Comparison of ENCODE assay signal across 1 cellular context in genomic region chr3:141368062-141368924, GRCh38.
A peak's percentile ranks its signal among the peaks of the same experiment; 100 is the strongest.
TF ChIP-seq lines count a peak whose summit lies in the region.

TSS of gene ZBTB38 (plus strand) at chr3:141368504. CDS start at chr3:141442389, 73,885 bp downstream.

TF ChIP-seq in HEK293, 187 proteins besides CTCF, POLR2A, EP300 and RAD21 (continued from another document and continues in another):
- TF ChIP-seq, protein P1, sequence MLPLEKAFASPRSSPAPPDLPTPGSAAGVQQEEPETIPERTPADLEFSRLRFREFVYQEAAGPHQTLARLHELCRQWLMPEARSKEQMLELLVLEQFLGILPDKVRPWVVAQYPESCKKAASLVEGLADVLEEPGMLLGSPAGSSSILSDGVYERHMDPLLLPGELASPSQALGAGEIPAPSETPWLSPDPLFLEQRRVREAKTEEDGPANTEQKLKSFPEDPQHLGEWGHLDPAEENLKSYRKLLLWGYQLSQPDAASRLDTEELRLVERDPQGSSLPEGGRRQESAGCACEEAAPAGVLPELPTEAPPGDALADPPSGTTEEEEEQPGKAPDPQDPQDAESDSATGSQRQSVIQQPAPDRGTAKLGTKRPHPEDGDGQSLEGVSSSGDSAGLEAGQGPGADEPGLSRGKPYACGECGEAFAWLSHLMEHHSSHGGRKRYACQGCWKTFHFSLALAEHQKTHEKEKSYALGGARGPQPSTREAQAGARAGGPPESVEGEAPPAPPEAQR (tag by site-specific recombination; IDR thresholded peaks at IDR 0.05): no peak
- TF ChIP-seq ZBTB11 (tag by site-specific recombination; conservative IDR thresholded peaks at IDR 0.05; ENCODE audit: low read depth) (no peak), ZNF624 (tag by site-specific recombination; IDR thresholded peaks at IDR 0.05) (no peak), ZBTB20 (tag by site-specific recombination; IDR thresholded peaks at IDR 0.05) (no peak; the same call in 1 of the 2 replicates), INSM2 (tag by site-specific recombination; IDR thresholded peaks at IDR 0.05) (no peak), KLF10 (tag by site-specific recombination; IDR thresholded peaks at IDR 0.05) (no peak), ZNF341 (tag by site-specific recombination; IDR thresholded peaks at IDR 0.05; ENCODE audit: low read depth) (peak; percentile 60), ZNF488 (tag by site-specific recombination; IDR thresholded peaks at IDR 0.05) (no peak), ZNF174 (tag by site-specific recombination; IDR thresholded peaks at IDR 0.05) (no peak), PRDM1 (tag by site-specific recombination; IDR thresholded peaks at IDR 0.05) (0 out of 2 replicates have a peak, but pooled peaks have one; percentile 12), BCL11B (tag by site-specific recombination; IDR thresholded peaks at IDR 0.05; ENCODE audit: low read depth) (no peak), ZNF530 (tag by site-specific recombination; IDR thresholded peaks at IDR 0.05; ENCODE audit: low read depth) (no peak), ZNF529 (tag by site-specific recombination; IDR thresholded peaks at IDR 0.05; ENCODE audit: insufficient replicate concordance) (no peak), ZNF112 (tag by site-specific recombination; IDR thresholded peaks at IDR 0.05) (no peak), ZNF366 (tag by site-specific recombination; conservative IDR thresholded peaks at IDR 0.05) (peak; percentile 35), ZBTB8A (tag by site-specific recombination; IDR thresholded peaks at IDR 0.05) (no peak), ATF2 (tag by site-specific recombination; IDR thresholded peaks at IDR 0.05; ENCODE audit: low read depth) (peak; percentile 87), ZNF394 (tag by site-specific recombination; IDR thresholded peaks at IDR 0.05; ENCODE audit: borderline replicate concordance) (peak; percentile 29; the same call in 1 of the 2 replicates), PATZ1 (tag by site-specific recombination; IDR thresholded peaks at IDR 0.05) (no peak), ZNF350 (tag by site-specific recombination; IDR thresholded peaks at IDR 0.05) (no peak), ZNF324 (tag by site-specific recombination; IDR thresholded peaks at IDR 0.05) (no peak), ZSCAN30 (tag by site-specific recombination; IDR thresholded peaks at IDR 0.05) (no peak), ZNF677 (tag by site-specific recombination; IDR thresholded peaks at IDR 0.05) (no peak), ZBTB44 (tag by site-specific recombination; IDR thresholded peaks at IDR 0.05) (no peak), ZNF266 (tag by site-specific recombination; IDR thresholded peaks at IDR 0.05; ENCODE audit: low read depth) (no peak), ZNF843 (tag by site-specific recombination; IDR thresholded peaks at IDR 0.05) (no peak), ZNF426 (tag by site-specific recombination; IDR thresholded peaks at IDR 0.05) (no peak), ZNF510 (tag by site-specific recombination; IDR thresholded peaks at IDR 0.05; ENCODE audit: insufficient replicate concordance) (no peak), ZNF600 (tag by site-specific recombination; IDR thresholded peaks at IDR 0.05) (peak; percentile 65; the same call in 1 of the 2 replicates), ZNF660 (tag by site-specific recombination; IDR thresholded peaks at IDR 0.05) (0 out of 2 replicates have a peak, but pooled peaks have one; percentile 44), ZNF239 (tag by site-specific recombination; IDR thresholded peaks at IDR 0.05) (no peak), ZNF473 (tag by site-specific recombination; IDR thresholded peaks at IDR 0.05) (no peak), ZNF10 (tag by site-specific recombination; IDR thresholded peaks at IDR 0.05) (no peak), KLF9 (tag by site-specific recombination; IDR thresholded peaks at IDR 0.05; ENCODE audit: low read depth) (no peak), ZNF48 (tag by site-specific recombination; IDR thresholded peaks at IDR 0.05) (no peak), ZNF132 (tag by site-specific recombination; IDR thresholded peaks at IDR 0.05; ENCODE audit: borderline replicate concordance) (no peak)
- TF ChIP-seq, protein P2, sequence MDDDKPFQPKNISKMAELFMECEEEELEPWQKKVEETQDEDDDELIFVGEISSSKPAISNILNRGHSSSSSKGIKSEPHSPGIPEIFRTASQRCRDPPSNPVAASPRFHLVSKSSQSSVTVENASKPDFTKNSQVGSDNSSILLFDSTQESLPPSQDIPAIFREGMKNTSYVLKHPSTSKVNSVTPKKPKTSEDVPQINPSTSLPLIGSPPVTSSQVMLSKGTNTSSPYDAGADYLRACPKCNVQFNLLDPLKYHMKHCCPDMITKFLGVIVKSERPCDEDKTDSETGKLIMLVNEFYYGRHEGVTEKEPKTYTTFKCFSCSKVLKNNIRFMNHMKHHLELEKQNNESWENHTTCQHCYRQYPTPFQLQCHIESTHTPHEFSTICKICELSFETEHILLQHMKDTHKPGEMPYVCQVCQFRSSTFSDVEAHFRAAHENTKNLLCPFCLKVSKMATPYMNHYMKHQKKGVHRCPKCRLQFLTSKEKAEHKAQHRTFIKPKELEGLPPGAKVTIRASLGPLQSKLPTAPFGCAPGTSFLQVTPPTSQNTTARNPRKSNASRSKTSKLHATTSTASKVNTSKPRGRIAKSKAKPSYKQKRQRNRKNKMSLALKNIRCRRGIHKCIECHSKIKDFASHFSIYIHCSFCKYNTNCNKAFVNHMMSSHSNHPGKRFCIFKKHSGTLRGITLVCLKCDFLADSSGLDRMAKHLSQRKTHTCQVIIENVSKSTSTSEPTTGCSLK (tag by site-specific recombination; IDR thresholded peaks at IDR 0.05): no peak
- TF ChIP-seq, protein P3, sequence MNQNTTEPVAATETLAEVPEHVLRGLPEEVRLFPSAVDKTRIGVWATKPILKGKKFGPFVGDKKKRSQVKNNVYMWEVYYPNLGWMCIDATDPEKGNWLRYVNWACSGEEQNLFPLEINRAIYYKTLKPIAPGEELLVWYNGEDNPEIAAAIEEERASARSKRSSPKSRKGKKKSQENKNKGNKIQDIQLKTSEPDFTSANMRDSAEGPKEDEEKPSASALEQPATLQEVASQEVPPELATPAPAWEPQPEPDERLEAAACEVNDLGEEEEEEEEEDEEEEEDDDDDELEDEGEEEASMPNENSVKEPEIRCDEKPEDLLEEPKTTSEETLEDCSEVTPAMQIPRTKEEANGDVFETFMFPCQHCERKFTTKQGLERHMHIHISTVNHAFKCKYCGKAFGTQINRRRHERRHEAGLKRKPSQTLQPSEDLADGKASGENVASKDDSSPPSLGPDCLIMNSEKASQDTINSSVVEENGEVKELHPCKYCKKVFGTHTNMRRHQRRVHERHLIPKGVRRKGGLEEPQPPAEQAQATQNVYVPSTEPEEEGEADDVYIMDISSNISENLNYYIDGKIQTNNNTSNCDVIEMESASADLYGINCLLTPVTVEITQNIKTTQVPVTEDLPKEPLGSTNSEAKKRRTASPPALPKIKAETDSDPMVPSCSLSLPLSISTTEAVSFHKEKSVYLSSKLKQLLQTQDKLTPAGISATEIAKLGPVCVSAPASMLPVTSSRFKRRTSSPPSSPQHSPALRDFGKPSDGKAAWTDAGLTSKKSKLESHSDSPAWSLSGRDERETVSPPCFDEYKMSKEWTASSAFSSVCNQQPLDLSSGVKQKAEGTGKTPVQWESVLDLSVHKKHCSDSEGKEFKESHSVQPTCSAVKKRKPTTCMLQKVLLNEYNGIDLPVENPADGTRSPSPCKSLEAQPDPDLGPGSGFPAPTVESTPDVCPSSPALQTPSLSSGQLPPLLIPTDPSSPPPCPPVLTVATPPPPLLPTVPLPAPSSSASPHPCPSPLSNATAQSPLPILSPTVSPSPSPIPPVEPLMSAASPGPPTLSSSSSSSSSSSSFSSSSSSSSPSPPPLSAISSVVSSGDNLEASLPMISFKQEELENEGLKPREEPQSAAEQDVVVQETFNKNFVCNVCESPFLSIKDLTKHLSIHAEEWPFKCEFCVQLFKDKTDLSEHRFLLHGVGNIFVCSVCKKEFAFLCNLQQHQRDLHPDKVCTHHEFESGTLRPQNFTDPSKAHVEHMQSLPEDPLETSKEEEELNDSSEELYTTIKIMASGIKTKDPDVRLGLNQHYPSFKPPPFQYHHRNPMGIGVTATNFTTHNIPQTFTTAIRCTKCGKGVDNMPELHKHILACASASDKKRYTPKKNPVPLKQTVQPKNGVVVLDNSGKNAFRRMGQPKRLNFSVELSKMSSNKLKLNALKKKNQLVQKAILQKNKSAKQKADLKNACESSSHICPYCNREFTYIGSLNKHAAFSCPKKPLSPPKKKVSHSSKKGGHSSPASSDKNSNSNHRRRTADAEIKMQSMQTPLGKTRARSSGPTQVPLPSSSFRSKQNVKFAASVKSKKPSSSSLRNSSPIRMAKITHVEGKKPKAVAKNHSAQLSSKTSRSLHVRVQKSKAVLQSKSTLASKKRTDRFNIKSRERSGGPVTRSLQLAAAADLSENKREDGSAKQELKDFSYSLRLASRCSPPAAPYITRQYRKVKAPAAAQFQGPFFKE (tag by site-specific recombination; IDR thresholded peaks at IDR 0.05; ENCODE audit: borderline replicate concordance): no peak
